8 cellular contexts compared by ENCODE assay signal in the genomic region with DNA sequence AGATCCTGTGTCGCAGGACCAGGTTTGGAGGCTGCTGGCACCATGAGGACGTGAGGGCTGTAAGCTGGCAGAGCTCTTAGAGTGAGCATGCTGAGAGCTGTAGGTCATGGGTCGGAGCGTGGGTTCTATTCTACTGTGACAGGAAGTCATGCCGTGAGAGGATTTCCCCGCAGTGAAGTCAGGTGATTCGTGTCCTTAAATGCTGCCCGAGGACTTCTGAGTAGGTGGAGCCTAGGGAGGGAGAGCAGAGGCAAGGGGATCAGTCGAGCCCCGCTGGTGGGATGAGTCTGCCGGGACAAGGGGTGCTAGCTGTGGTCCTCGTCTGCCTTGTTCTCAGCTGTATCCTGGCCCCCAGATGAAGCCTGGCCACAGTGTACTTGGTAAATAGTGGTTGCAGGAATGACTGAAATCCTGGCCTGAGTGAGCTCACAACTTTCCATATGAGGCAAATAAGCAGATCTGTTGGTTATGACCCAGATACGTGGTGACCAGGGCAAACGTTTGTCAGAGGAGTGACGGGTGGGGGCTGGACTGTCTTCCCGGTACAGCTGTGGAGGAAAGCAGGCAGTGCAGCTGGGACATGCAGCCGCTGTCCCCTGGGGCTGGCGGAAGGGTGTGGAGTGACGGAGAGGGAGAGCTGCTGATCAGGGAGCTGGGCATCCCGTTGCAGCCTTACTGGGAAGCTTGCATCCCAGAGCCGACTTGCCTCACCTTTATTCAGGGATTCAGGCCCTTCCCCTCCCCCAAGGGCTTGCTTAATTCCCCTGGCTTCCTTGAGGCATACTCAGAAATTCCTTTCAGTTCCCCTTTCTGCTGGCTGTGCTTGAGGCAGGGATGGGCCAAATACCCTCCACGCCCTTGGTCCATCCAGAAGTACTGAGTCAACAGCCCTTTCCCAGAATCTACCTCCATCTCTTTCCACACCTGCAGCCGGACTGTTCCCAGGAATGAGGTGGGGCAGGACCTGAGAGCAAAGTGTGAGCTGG.
DNase-seq lines count a peak whose midpoint lies in the region; ATAC-seq and TF ChIP-seq lines count a peak whose summit lies in the region.

No MANE protein-coding gene starts in this region.

- no peaks in the 10 kb centered on the region for H3K27me3 ChIP-seq in trophoblast cell (ENCODE audit: insufficient read depth, low read length)

- peak overlapping the region; percentile 57 for H4K91ac ChIP-seq in trophoblast cell (ENCODE audit: low read depth, low read length)

- H2BK5ac ChIP-seq in trophoblast cell (ENCODE audit: low read depth, low read length, poor library complexity), result peak overlapping the region; percentile 42

- no peak for TF ChIP-seq CTCF in fibroblast of the aortic adventitia (IDR thresholded peaks at IDR 0.05; ENCODE audit: insufficient read depth, low read length)

- no peak overlapping the region for H3K4ac ChIP-seq in trophoblast cell (ENCODE audit: low read depth, low read length)

- H2AFZ ChIP-seq in trophoblast cell (ENCODE audit: insufficient read depth, low read length, poor library complexity), result peak overlapping the region; percentile 43

- H3K9ac ChIP-seq in trophoblast cell (ENCODE audit: low read length), result no peak overlapping the region

- no peak overlapping the region for H3K23ac ChIP-seq in trophoblast cell (ENCODE audit: low read length)

- no peak overlapping the region for H3K4me2 ChIP-seq in trophoblast cell (ENCODE audit: low read length)

- H3K4me1 ChIP-seq in trophoblast cell (ENCODE audit: control insufficient read depth in 1 of 2, insufficient read depth in 2 of 2, low read length in 2 of 2), result peaks cover 11 to 17% of the 10 kb centered on the region in 2 experiments

- H3K79me2 ChIP-seq in trophoblast cell (ENCODE audit: control insufficient read depth, insufficient read depth, low read length, poor library complexity), result no peaks in the 10 kb centered on the region

- H3K79me1 ChIP-seq in trophoblast cell (ENCODE audit: low read length), result peaks cover 12% of the 10 kb centered on the region

- H3K14ac ChIP-seq in trophoblast cell (ENCODE audit: low read length), result no peak overlapping the region

- H3K27ac ChIP-seq in trophoblast cell (ENCODE audit: low read depth, low read length), result peak overlapping the region; percentile 35

- peak overlapping the region; percentile 43 for H2BK120ac ChIP-seq in trophoblast cell (ENCODE audit: insufficient read depth, low read length, poor library complexity)

- H4K12ac ChIP-seq in trophoblast cell (ENCODE audit: low read depth, low read length), result no peak overlapping the region

- H4K8ac ChIP-seq in trophoblast cell (ENCODE audit: low read depth, low read length), result peak overlapping the region; percentile 54

- peak overlapping the region; percentile 23 for H2BK12ac ChIP-seq in trophoblast cell (ENCODE audit: low read length)

- no CpG with 5 or more reads among the region's 23 CpGs for WGBS in trophoblast cell (ENCODE audit: extremely low coverage, insufficient coverage, insufficient read length)

- peak; percentile 72 for ATAC-seq in GM21528 (IDR thresholded peaks at IDR 0.05; ENCODE audit: low FRiP score, unreplicated experiment)

- DNase-seq in DMS153 treated with DMSO at 0.1 percent for 48 hours (lab: John Stamatoyannopoulos, UW; ENCODE audit: unreplicated experiment), result peak; percentile 8
- DNase-seq in Jurkat, Clone E6-1 (ENCODE audit: low read depth, low spot score), result peak; percentile 15
- peak; percentile 11 to 15 for DNase-seq in activated CD8-positive, alpha-beta memory T cell treated with anti-CD3 and anti-CD28 coated beads for 4 hours (ENCODE audit: low read depth in 2 of 2)
- peak; percentile 15 for DNase-seq in fibroblast of the aortic adventitia (ENCODE audit: low read depth)
- DNase-seq in trophoblast cell, result peak; percentile 100
- no peak for DNase-seq in NCI-H1105 (lab: John Stamatoyannopoulos, UW)
- DNase-seq in NCI-H128 (lab: John Stamatoyannopoulos, UW; ENCODE audit: unreplicated experiment), result no peak

- peak overlapping the region; percentile 13; the same call in 1 of the 2 replicates for H3K4me3 ChIP-seq in Jurkat, Clone E6-1 (ENCODE audit: low read length)
- H3K4me3 ChIP-seq in fibroblast of the aortic adventitia (ENCODE audit: low read depth, low read length), result no peak overlapping the region
- H3K4me3 ChIP-seq in trophoblast cell (ENCODE audit: low read depth, low read length), result no peak overlapping the region

- no peaks in the 10 kb centered on the region for H3K36me3 ChIP-seq in trophoblast cell (ENCODE audit: control insufficient read depth in 1 of 2, insufficient read depth in 2 of 2, low read length in 2 of 2)

- peak overlapping the region; percentile 30 for H3K18ac ChIP-seq in trophoblast cell (ENCODE audit: low read length)

- no peaks in the 10 kb centered on the region for H3K9me3 ChIP-seq in trophoblast cell (ENCODE audit: insufficient read depth, low read depth, low read length)

- peak overlapping the region; percentile 52 for H2AK5ac ChIP-seq in trophoblast cell (ENCODE audit: low read length)

Comparison
In these comparisons a context has a peak if more than half of its experiments do, and no peak if none do; other contexts are left out.
1. DNase-seq: peak in DMS153 treated with DMSO at 0.1 percent for 48 hours (single experiment), Jurkat, Clone E6-1 (single experiment), activated CD8-positive, alpha-beta memory T cell treated with anti-CD3 and anti-CD28 coated beads for 4 hours (2 of 2), fibroblast of the aortic adventitia (single experiment) and trophoblast cell (2 of 2); none in NCI-H1105 (single experiment) and NCI-H128 (single experiment).